9 cellular contexts compared by ENCODE assay signal in the genomic region with DNA sequence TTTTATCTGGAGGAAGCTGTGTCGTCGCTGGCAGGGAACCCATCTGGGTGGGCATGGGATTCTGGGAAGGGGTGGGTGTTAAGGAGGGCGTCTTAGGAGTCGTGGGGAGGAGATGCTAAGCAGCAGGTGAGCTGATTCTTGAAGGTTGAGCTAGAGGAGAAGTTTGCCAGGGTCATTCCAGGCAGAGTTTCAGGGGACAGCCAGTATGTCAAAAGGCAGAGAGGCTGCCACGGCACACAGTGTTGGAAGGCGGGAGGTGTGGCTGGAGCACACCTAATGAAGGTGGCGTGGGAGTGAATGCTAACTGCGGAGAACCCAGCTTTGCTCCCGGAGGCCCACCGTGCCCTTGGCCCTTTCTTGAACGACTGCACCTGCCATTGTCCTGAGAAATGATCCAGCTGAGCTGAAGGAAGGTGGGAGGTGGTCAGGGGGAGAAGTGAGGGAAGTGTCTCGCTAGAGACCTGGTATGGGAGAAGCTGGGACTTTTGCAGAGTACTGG. TPM values are rescaled to one million over a fixed set of nuclear protein-coding genes. Genes with fewer than 3 reads are reported as not detected.
A peak's percentile ranks its signal among the peaks of the same experiment; 100 is the strongest.
DNase-seq lines count a peak whose midpoint lies in the region; ATAC-seq and TF ChIP-seq lines count a peak whose summit lies in the region.
"Had no signal": no experiment of that assay in that cellular context is flagged by ENCODE, and none has a peak within 500 bp of the region (broad histone marks: within the 10 kb centered on the region; RNA-seq: fewer than 3 reads in every experiment).

No MANE protein-coding gene starts in this region.

- H4K20me1 ChIP-seq in mammary epithelial cell (ENCODE audit: insufficient read depth, low read length), result no peaks in the 10 kb centered on the region

- WGBS in heart right ventricle, 2 donors, result 55 to 63% methylated on average over 12 of the region's 12 CpGs
- 45% methylated on average over 10 of the region's 12 CpGs for WGBS in mammary epithelial cell (ENCODE audit: low coverage, missing lambda C conversion rate)

- no TSS peak for BruUV-seq in mammary epithelial cell (replicated peaks; lab: Mats Ljungman, UMichigan)

- in situ Hi-C loops in mammary epithelial cell (cut with MboI; ENCODE audit: low sequenced_read_pairs in 2 of 2) (no loop called here), ACHN (cut with HindIII; ENCODE audit: low pct_ligation_motif_present, low pct_unique_long_range_greater_than_20kb, low sequenced_read_pairs) (no loop called here)

- intact Hi-C loops in heart right ventricle (cut with DNase I), result loop anchor here in 4 of 10 donors (2.0 to 10.0 kb wide), 3 partner anchors 39 to 124 kb away; no protein-coding TSS in a partner anchor
- intact Hi-C loops in left ventricle myocardium superior (cut with micrococcal nuclease), result no loop called here
- intact Hi-C loops in mammary epithelial cell (cut with micrococcal nuclease), result no loop called here

- H2AFZ ChIP-seq in mammary epithelial cell (ENCODE audit: low read depth, low read length), result no peak overlapping the region

- peaks cover 58% of the 10 kb centered on the region for H3K79me2 ChIP-seq in mammary epithelial cell (ENCODE audit: insufficient read depth, low read length)

- TF ChIP-seq CTCF in heart right ventricle (IDR thresholded peaks at IDR 0.05) (no peak), mammary epithelial cell (conservative IDR thresholded peaks at IDR 0.05 in 1 of 2, IDR thresholded peaks at IDR 0.05 in 1 of 2; ENCODE audit: extremely low read depth in 1 of 2, insufficient read depth in 1 of 2, low read depth in 1 of 2, low read length in 2 of 2) (no peak)

- H3K9ac ChIP-seq in mammary epithelial cell (ENCODE audit: insufficient read depth, low read length) (peak overlapping the region; percentile 87), mucosa of rectum (ENCODE audit: low read depth in 1 of 2, low read length in 2 of 2) (peak overlapping the region; percentile 83 to 84)

- DNase-seq in heart right ventricle, result no peak
- no peak for DNase-seq in left ventricle myocardium superior
- no peak for DNase-seq in mammary epithelial cell
- no peak for DNase-seq in ACHN
- no peak for DNase-seq in anterior cingulate cortex (lab: John Stamatoyannopoulos, UW)
- DNase-seq in ureter (ENCODE audit: low spot score), result no peak

- dilution Hi-C loops in mammary epithelial cell (cut with HindIII; ENCODE audit: low sequenced_read_pairs), result no loop called here

- no peak for ATAC-seq in heart right ventricle
- no peak for ATAC-seq in left ventricle myocardium superior
- ATAC-seq in GM21381 (IDR thresholded peaks at IDR 0.05; ENCODE audit: unreplicated experiment), result no peak
- ATAC-seq: mucosa of descending colon had no signal

- CTCF ChIA-PET in mammary epithelial cell (lab: Charles Lee; ENCODE audit: low non-redundant PET), result no interaction called here

- H3K36me3 ChIP-seq in heart right ventricle, result peaks cover 0 to 7% (median 0%) of the 10 kb centered on the region in 9 donors
- no peaks in the 10 kb centered on the region for H3K36me3 ChIP-seq in mammary epithelial cell (ENCODE audit: insufficient read depth, low read length)
- peaks cover 0 to 6% of the 10 kb centered on the region in 2 donors for H3K36me3 ChIP-seq in mucosa of rectum (ENCODE audit: control insufficient read depth in 2 of 2, insufficient read depth in 2 of 2, low read length in 2 of 2)

- H3K4me1 ChIP-seq in heart right ventricle, result peaks cover 8 to 40% (median 30%) of the 10 kb centered on the region in 9 donors
- peaks cover 22% of the 10 kb centered on the region for H3K4me1 ChIP-seq in mammary epithelial cell (ENCODE audit: insufficient read depth, low read length)
- H3K4me1 ChIP-seq in mucosa of rectum (ENCODE audit: control insufficient read depth in 2 of 2, insufficient read depth in 2 of 2, low read length in 2 of 2), result peaks cover 25 to 31% of the 10 kb centered on the region in 2 donors

- H3K27ac ChIP-seq in heart right ventricle (peak overlapping the region in 8 of 10 donors; percentile 74 to 94 (median 86)), mammary epithelial cell (ENCODE audit: insufficient read depth, low read depth, low read length) (peak overlapping the region; percentile 67), mucosa of rectum (ENCODE audit: low read depth in 2 of 2, low read length in 2 of 2) (peak overlapping the region in 1 of 2 donors; percentile 84)

- peak overlapping the region in 9 of 10 donors; percentile 76 to 99 (median 98) for H3K4me3 ChIP-seq in heart right ventricle
- H3K4me3 ChIP-seq in mammary epithelial cell (replicated peaks in 1 of 3; ENCODE audit: insufficient read depth in 1 of 3, low read depth in 2 of 3, low read length in 3 of 3), result peak overlapping the region; percentile 67 to 91 (median 88)
- peak overlapping the region; percentile 74 to 80 for H3K4me3 ChIP-seq in mucosa of rectum (ENCODE audit: low read length in 2 of 2)

- H3K27me3 ChIP-seq in heart right ventricle, result no peaks in the 10 kb centered on the region
- no peaks in the 10 kb centered on the region for H3K27me3 ChIP-seq in mammary epithelial cell (ENCODE audit: insufficient read depth, low read length)
- H3K27me3 ChIP-seq in mucosa of rectum (ENCODE audit: control insufficient read depth in 2 of 2, insufficient read depth in 2 of 2, low read length in 2 of 2), result no peaks in the 10 kb centered on the region

- H3K9me3 ChIP-seq in heart right ventricle (no peaks in the 10 kb centered on the region), mammary epithelial cell (replicated peaks; ENCODE audit: insufficient read depth, low read length) (no peaks in the 10 kb centered on the region), mucosa of rectum (ENCODE audit: control insufficient read depth in 2 of 2, low read length in 2 of 2) (no peaks in the 10 kb centered on the region)
- H3K9me3 ChIP-seq: mucosa of descending colon had no signal

- H3K4me2 ChIP-seq in mammary epithelial cell (ENCODE audit: insufficient read depth, low read depth, low read length), result peak overlapping the region; percentile 98

RNA-seq across cellular contexts. Expression of a gene that starts 1.3 kb away (rescaled TPM):
- total RNA-seq in heart right ventricle (10 to 100 TPM; 10.4 to 30.8 (median 16.3) TPM), left ventricle myocardium superior (20.7 TPM), mammary epithelial cell (10 to 100 TPM; 17.2 to 22.2 TPM), ureter (52.7 TPM)
- polyA plus RNA-seq in heart right ventricle (10 to 100 TPM; 10.2 to 35.7 TPM), mammary epithelial cell (14.5 TPM)
- 7.3 TPM for polyA minus RNA-seq in mammary epithelial cell

RNA-seq across cellular contexts. Expression of a gene that starts 26.3 kb away (rescaled TPM):
- total RNA-seq in heart right ventricle (not detected), left ventricle myocardium superior (0.25 TPM), mammary epithelial cell (not detected), ureter (233 TPM)
- polyA plus RNA-seq in heart right ventricle (under 1 TPM in 1 of 2 donors, not detected in 1; 0.48 TPM), mammary epithelial cell (not detected)
- not detected for polyA minus RNA-seq in mammary epithelial cell

Comparison
In these comparisons a context has a peak if more than half of its experiments do, and no peak if none do; other contexts are left out.
1. RNA of a gene that starts 26.3 kb away (total RNA-seq): 233 TPM in ureter (single experiment); 0.25 TPM in left ventricle myocardium superior (single experiment), not detected in heart right ventricle and not detected in mammary epithelial cell; every median in the first group is over 100 times any median in the second.
2. Peak in every context shown above with its lines, with median percentiles within 50 percentile points of each other: H3K4me3 ChIP-seq.